20 cellular contexts compared by ENCODE assay signal in genomic region chr7:108813247-108814014, GRCh38.
"Had no signal": no experiment of that assay in that cellular context is flagged by ENCODE, and none has a peak within 500 bp of the region (broad histone marks: within the 10 kb centered on the region; RNA-seq: fewer than 3 reads in every experiment).

No MANE protein-coding gene starts in this region.

- H3K4me1 Mint-ChIP-seq: activated CD4-positive, alpha-beta T cell treated with anti-CD3 and anti-CD28 coated beads for 36 hours; activated naive CD4-positive, alpha-beta T cell treated with anti-CD3 and anti-CD28 coated beads, Interleukin-2, amount 10 ng/mL, durations not matched to agents 7 days and 5 days; naive thymus-derived CD8-positive, alpha-beta T cell; stimulated activated naive B cell treated with anti-CD40 and anti-IgM and Interleukin-4, amounts not matched to agents 10 μg/mL and 1 μg/mL and 100 μg/mL, for 72 hours had no signal

- H3K4me1 ChIP-seq: adrenal gland, heart left ventricle, right atrium auricular region, spleen, transverse colon had no signal

- DNase-seq: activated CD4-positive, alpha-beta T cell treated with anti-CD3 and anti-CD28 coated beads for 36 hours; activated naive CD4-positive, alpha-beta T cell treated with anti-CD3 and anti-CD28 coated beads, Interleukin-2, amount 10 ng/mL, durations not matched to agents 7 days and 5 days; adrenal gland; caudate nucleus; cortex of kidney; effector CD8-positive, alpha-beta T cell; heart left ventricle; naive thymus-derived CD8-positive, alpha-beta T cell; spleen; stimulated activated CD4-positive, alpha-beta T cell treated with anti-CD3 and anti-CD28 coated beads, Interleukin-1b, Interleukin-23, amount 100 ng/mL, for 48 hours; stimulated activated naive B cell treated with anti-CD40 and anti-IgM and Interleukin-4, amounts not matched to agents 10 μg/mL and 1 μg/mL and 100 μg/mL, for 72 hours; substantia nigra; T-helper 9 cell; transverse colon had no signal

- H3K36me3 Mint-ChIP-seq: activated naive CD4-positive, alpha-beta T cell treated with anti-CD3 and anti-CD28 coated beads, Interleukin-2, amount 10 ng/mL, durations not matched to agents 7 days and 5 days; naive thymus-derived CD8-positive, alpha-beta T cell; stimulated activated naive B cell treated with anti-CD40 and anti-IgM and Interleukin-4, amounts not matched to agents 10 μg/mL and 1 μg/mL and 100 μg/mL, for 72 hours had no signal

- H3K4me3 Mint-ChIP-seq: activated CD4-positive, alpha-beta T cell treated with anti-CD3 and anti-CD28 coated beads for 36 hours; activated naive CD4-positive, alpha-beta T cell treated with anti-CD3 and anti-CD28 coated beads, Interleukin-2, amount 10 ng/mL, durations not matched to agents 7 days and 5 days; naive thymus-derived CD8-positive, alpha-beta T cell; stimulated activated naive B cell treated with anti-CD40 and anti-IgM and Interleukin-4, amounts not matched to agents 10 μg/mL and 1 μg/mL and 100 μg/mL, for 72 hours had no signal

- H3K4me3 ChIP-seq: adrenal gland, heart left ventricle, mucosa of descending colon, right atrium auricular region, spleen, transverse colon had no signal

- H3K27me3 Mint-ChIP-seq: activated CD4-positive, alpha-beta T cell treated with anti-CD3 and anti-CD28 coated beads for 36 hours; activated naive CD4-positive, alpha-beta T cell treated with anti-CD3 and anti-CD28 coated beads, Interleukin-2, amount 10 ng/mL, durations not matched to agents 7 days and 5 days had no signal

- H3K9me3 Mint-ChIP-seq: activated naive CD4-positive, alpha-beta T cell treated with anti-CD3 and anti-CD28 coated beads, Interleukin-2, amount 10 ng/mL, durations not matched to agents 7 days and 5 days; activated T-helper 2 cell treated with anti-CD3 and anti-CD28 coated beads, Interferon-gamma antibody, Interleukin-2, Interleukin-4, amounts not matched to agents 10 μg/mL and 5 μg/mL and 100 μg/mL, durations not matched to agents 14 hours and 24 hours and 36 hours had no signal

- ATAC-seq: activated CD4-positive, alpha-beta T cell treated with anti-CD3 and anti-CD28 coated beads for 36 hours; heart left ventricle; mucosa of descending colon; naive thymus-derived CD8-positive, alpha-beta T cell; stimulated activated naive B cell treated with anti-CD40 and anti-IgM and Interleukin-4, amounts not matched to agents 10 μg/mL and 1 μg/mL and 100 μg/mL, for 72 hours had no signal

- H3K27ac Mint-ChIP-seq: activated CD4-positive, alpha-beta T cell treated with anti-CD3 and anti-CD28 coated beads for 36 hours; activated naive CD4-positive, alpha-beta T cell treated with anti-CD3 and anti-CD28 coated beads, Interleukin-2, amount 10 ng/mL, durations not matched to agents 7 days and 5 days; activated T-helper 2 cell treated with anti-CD3 and anti-CD28 coated beads, Interferon-gamma antibody, Interleukin-2, Interleukin-4, amounts not matched to agents 10 μg/mL and 5 μg/mL and 100 μg/mL, durations not matched to agents 14 hours and 24 hours and 36 hours; naive thymus-derived CD8-positive, alpha-beta T cell; stimulated activated naive B cell treated with anti-CD40 and anti-IgM and Interleukin-4, amounts not matched to agents 10 μg/mL and 1 μg/mL and 100 μg/mL, for 72 hours had no signal

- FAIRE-seq: frontal cortex, islet of Langerhans had no signal

- H3K27ac ChIP-seq: adrenal gland, heart left ventricle, right atrium auricular region, spleen, transverse colon, VCaP had no signal

- H3K9me3 ChIP-seq: adrenal gland, heart left ventricle, mucosa of descending colon, right atrium auricular region, spleen, transverse colon had no signal

- H3K27me3 ChIP-seq: adrenal gland, heart left ventricle, right atrium auricular region, spleen, transverse colon had no signal

- H3K36me3 ChIP-seq: adrenal gland, heart left ventricle, right atrium auricular region, spleen, transverse colon had no signal
